ENCODE assay signal across 1 cellular context in genomic region chr3:52366527-52366926, GRCh38.
TF ChIP-seq lines count a peak whose summit lies in the region.

No MANE protein-coding gene starts in this region.

TF ChIP-seq in HepG2, 621 proteins besides CTCF, POLR2A, EP300 and RAD21:
- TF ChIP-seq CREB1 (IDR thresholded peaks at IDR 0.05) (peak; percentile 82), CREB1 (CRISPR knock-in tag; IDR thresholded peaks at IDR 0.05) (no peak), ATF7 (IDR thresholded peaks at IDR 0.05) (peak; percentile 61), ATF7 (CRISPR knock-in tag; IDR thresholded peaks at IDR 0.05) (no peak), YEATS2 (CRISPR knock-in tag; IDR thresholded peaks at IDR 0.05; ENCODE audit: borderline replicate concordance) (no peak), ZNF383 (CRISPR knock-in tag; IDR thresholded peaks at IDR 0.05; ENCODE audit: borderline replicate concordance) (no peak), KDM6A (CRISPR knock-in tag; IDR thresholded peaks at IDR 0.05; ENCODE audit: low read depth) (no peak), ZFP36L2 (CRISPR knock-in tag; IDR thresholded peaks at IDR 0.05) (no peak)
